16 cellular contexts compared by ENCODE assay signal in the genomic region with DNA sequence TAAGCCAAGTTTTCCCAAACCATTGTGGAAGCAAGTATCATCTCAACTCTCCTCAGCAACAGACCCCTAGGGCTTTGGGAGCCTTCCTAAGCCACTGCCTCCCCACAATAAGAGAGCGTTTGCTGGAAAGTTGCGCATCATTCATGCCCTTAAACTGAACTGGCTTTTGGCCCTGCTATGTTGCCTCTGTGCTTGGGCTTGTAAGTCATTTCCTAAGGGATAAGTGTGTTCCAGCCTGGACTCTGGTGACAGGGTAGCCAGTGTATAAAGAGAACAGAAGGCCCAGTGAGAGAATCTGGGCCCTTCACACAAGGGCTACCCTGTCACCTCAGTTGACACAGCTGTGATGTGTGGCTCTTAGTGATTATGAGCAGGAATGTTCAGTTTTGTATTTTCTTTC.
A peak's percentile ranks its signal among the peaks of the same experiment; 100 is the strongest.
DNase-seq lines count a peak whose midpoint lies in the region; ATAC-seq, FAIRE-seq and TF ChIP-seq lines count a peak whose summit lies in the region.
"Had no signal": no experiment of that assay in that cellular context is flagged by ENCODE, and none has a peak within 500 bp of the region (broad histone marks: within the 10 kb centered on the region; RNA-seq: fewer than 3 reads in every experiment).

No MANE protein-coding gene starts in this region.

- no peak overlapping the region for H2BK12ac ChIP-seq in neuronal stem cell (ENCODE audit: low read length)

- no peak for DNase-seq in Right ventricle myocardium inferior (ENCODE audit: missing footprints)
- DNase-seq in cardiac septum (ENCODE audit: low spot score), result no peak
- DNase-seq in frontal cortex (ENCODE audit: low spot score in 2 of 2), result peak; percentile 5 to 8
- DNase-seq in medulla oblongata (ENCODE audit: extremely low spot score), result peak; percentile 89
- no peak for DNase-seq in Calu3
- DNase-seq in NCI-H1436 treated with DMSO at 0.1 percent for 48 hours (lab: John Stamatoyannopoulos, UW), result no peak
- DNase-seq in effector memory CD8-positive, alpha-beta T cell, result no peak
- DNase-seq in neuronal stem cell (ENCODE audit: low spot score), result no peak
- DNase-seq: NCI-H1930, NCI-H2171 treated with DMSO at 0.1 percent for 48 hours, NCI-H526, SHP77 had no signal

- H3K4me3 Mint-ChIP-seq in Calu3 (ENCODE audit: low read depth, unreplicated experiment), result no peak overlapping the region
- H3K4me3 Mint-ChIP-seq in effector memory CD8-positive, alpha-beta T cell, result no peak overlapping the region
- H3K4me3 Mint-ChIP-seq: CD14-positive monocyte, IgD-negative memory B cell had no signal

- H3K4me1 Mint-ChIP-seq in Calu3 (ENCODE audit: low read depth, unreplicated experiment), result peaks cover 20% of the 10 kb centered on the region
- no peaks in the 10 kb centered on the region for H3K4me1 Mint-ChIP-seq in effector memory CD8-positive, alpha-beta T cell (ENCODE audit: low read depth in 2 of 2)
- H3K4me1 Mint-ChIP-seq: CD14-positive monocyte had no signal

- ATAC-seq in Right ventricle myocardium inferior, result peak; percentile 74
- no peak for ATAC-seq in effector memory CD8-positive, alpha-beta T cell (replicated peaks)
- ATAC-seq: HCT116 had no signal

- no peak overlapping the region for H3K14ac ChIP-seq in neuronal stem cell (ENCODE audit: low read length)

- intact Hi-C loops in Right ventricle myocardium inferior (cut with DNase I) (no loop called here), cardiac septum (cut with DNase I) (loop anchor here (10.0 kb wide), 1 partner anchor 60 kb away; no protein-coding TSS in a partner anchor), Calu3 (cut with micrococcal nuclease; ENCODE audit: unreplicated experiment) (no loop called here)

- H3K27ac ChIP-seq in neuronal stem cell (replicated peaks; ENCODE audit: low read length), result no peak overlapping the region

- H3K4ac ChIP-seq in neuronal stem cell (ENCODE audit: low read length), result no peak overlapping the region

- H3K9me3 Mint-ChIP-seq in Calu3 (ENCODE audit: low read depth, unreplicated experiment), result no peaks in the 10 kb centered on the region
- no peaks in the 10 kb centered on the region for H3K9me3 Mint-ChIP-seq in effector memory CD8-positive, alpha-beta T cell
- H3K9me3 Mint-ChIP-seq: CD14-positive monocyte had no signal

- H3K36me3 ChIP-seq in neuronal stem cell (replicated peaks in 1 of 2; ENCODE audit: control insufficient read depth in 2 of 2, insufficient read depth in 2 of 2, low read length in 2 of 2), result peaks cover 0 to 6% of the 10 kb centered on the region in 2 donors

- H4K8ac ChIP-seq in neuronal stem cell (ENCODE audit: low read depth, low read length), result no peak overlapping the region

- no peak overlapping the region for H2BK5ac ChIP-seq in neuronal stem cell (ENCODE audit: low read length)

- no peaks in the 10 kb centered on the region for H3K79me1 ChIP-seq in neuronal stem cell (ENCODE audit: low read depth, low read length)

- H2AFZ ChIP-seq in neuronal stem cell (ENCODE audit: low read length), result no peak overlapping the region

- BruUV-seq in Calu3 (replicated peaks; lab: Mats Ljungman, UMichigan), result no TSS peak

- no CpG with 5 or more reads among the region's 2 CpGs for WGBS in neuronal stem cell (ENCODE audit: extremely low coverage in 2 of 2, insufficient read length in 2 of 2, insufficient replicate concordance in 1 of 2), 2 donors

- H3K27me3 Mint-ChIP-seq in Calu3 (ENCODE audit: unreplicated experiment), result peaks cover 13% of the 10 kb centered on the region
- peaks cover 7 to 18% of the 10 kb centered on the region in 2 donors for H3K27me3 Mint-ChIP-seq in effector memory CD8-positive, alpha-beta T cell

- H4K91ac ChIP-seq in neuronal stem cell (ENCODE audit: low read depth, low read length, poor library complexity), result no peak overlapping the region

- no peak overlapping the region for H3K23ac ChIP-seq in neuronal stem cell (ENCODE audit: low read depth, low read length, poor library complexity)

- H2BK15ac ChIP-seq in neuronal stem cell (ENCODE audit: low read length), result no peak overlapping the region

- H3K18ac ChIP-seq in neuronal stem cell (ENCODE audit: low read length), result no peak overlapping the region

- no peak for FAIRE-seq in frontal cortex (lab: Jason Lieb, UNC)
- FAIRE-seq: A204.1 had no signal

- H3K9ac ChIP-seq in neuronal stem cell (ENCODE audit: low read depth, low read length, poor library complexity), result no peak overlapping the region

- H3K27me3 ChIP-seq in neuronal stem cell (ENCODE audit: control insufficient read depth in 3 of 3, insufficient read depth in 3 of 3, low read depth in 1 of 3, low read length in 3 of 3), result no peaks in the 10 kb centered on the region

- H3K36me3 Mint-ChIP-seq in Calu3 (ENCODE audit: insufficient read depth, unreplicated experiment), result no peaks in the 10 kb centered on the region
- H3K36me3 Mint-ChIP-seq in effector memory CD8-positive, alpha-beta T cell (ENCODE audit: insufficient read depth), result no peaks in the 10 kb centered on the region
- H3K36me3 Mint-ChIP-seq: CD14-positive monocyte had no signal

- H3K27ac Mint-ChIP-seq in Calu3 (ENCODE audit: unreplicated experiment), result no peak overlapping the region
- no peak overlapping the region for H3K27ac Mint-ChIP-seq in effector memory CD8-positive, alpha-beta T cell
- H3K27ac Mint-ChIP-seq: CD14-positive monocyte, IgD-negative memory B cell had no signal

- no peak overlapping the region for H3K4me3 ChIP-seq in neuronal stem cell (ENCODE audit: low read length in 2 of 2)

- H2AK5ac ChIP-seq in neuronal stem cell (ENCODE audit: low read depth, low read length), result no peak overlapping the region

- TF ChIP-seq CTCF in Calu3 (IDR thresholded peaks at IDR 0.05; ENCODE audit: unreplicated experiment), result no peak

- H3K4me1 ChIP-seq in neuronal stem cell (ENCODE audit: control insufficient read depth in 2 of 2, insufficient read depth in 1 of 2, low read depth in 1 of 2, low read length in 2 of 2), result no peaks in the 10 kb centered on the region

- H3K9me3 ChIP-seq in neuronal stem cell (replicated peaks in 1 of 2; ENCODE audit: control insufficient read depth in 2 of 2, insufficient read depth in 1 of 2, low read depth in 1 of 2, low read length in 2 of 2), result no peaks in the 10 kb centered on the region

- CTCF ChIA-PET in Calu3 (lab: Charles Lee), result no interaction called here

- no peak overlapping the region for H2BK120ac ChIP-seq in neuronal stem cell (ENCODE audit: low read depth, low read length)

- H3K4me2 ChIP-seq in neuronal stem cell (ENCODE audit: insufficient read depth, low read length, poor library complexity, severe bottlenecking), result no peak overlapping the region

Comparison
In these comparisons a context has a peak if more than half of its experiments do, and no peak if none do; other contexts are left out.
1. DNase-seq: peak in frontal cortex (2 of 2) and medulla oblongata (single experiment); none in Right ventricle myocardium inferior (single experiment), cardiac septum (single experiment), Calu3 (single experiment), NCI-H1436 treated with DMSO at 0.1 percent for 48 hours (single experiment), effector memory CD8-positive, alpha-beta T cell (0 of 3) and neuronal stem cell (single experiment).